Comparison of ENCODE assay signal across 8 cellular contexts in the genomic region with DNA sequence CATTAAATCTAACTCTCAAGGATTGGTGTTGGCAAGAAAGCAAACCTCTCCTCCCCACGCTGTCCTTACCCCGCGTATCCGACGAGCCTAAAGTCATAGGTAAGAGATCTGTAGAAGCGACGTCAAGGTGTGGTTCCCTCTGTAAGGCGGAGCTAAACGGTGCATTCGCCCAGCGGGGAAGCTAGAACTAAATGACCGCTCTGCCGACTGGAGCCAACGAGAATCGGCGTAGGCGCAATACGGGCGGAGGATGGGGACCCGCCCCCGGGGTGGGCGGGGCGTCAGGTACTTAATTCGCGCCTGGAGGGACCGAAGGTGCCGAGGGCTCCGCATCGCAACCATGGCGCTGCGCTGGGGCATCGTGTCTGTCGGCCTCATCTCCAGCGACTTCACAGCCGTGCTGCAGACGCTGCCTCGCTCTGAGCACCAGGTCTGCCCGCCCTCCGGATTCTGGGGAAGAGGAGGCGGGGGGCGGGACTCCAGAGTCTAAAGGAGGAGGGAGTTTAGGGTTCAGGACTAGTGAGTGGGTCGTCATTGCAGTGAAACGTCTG.
DNase-seq lines count a peak whose midpoint lies in the region; ATAC-seq and TF ChIP-seq lines count a peak whose summit lies in the region.

A gene (plus strand): TSS at position 318 of the 551 bp plus-strand sequence. CDS start 23 bp downstream, at position 341.

- no peaks in the 10 kb centered on the region for H4K20me1 ChIP-seq in DND-41 (ENCODE audit: insufficient read depth, low read length)

- peaks cover 8% of the 10 kb centered on the region for H3K4me1 ChIP-seq in DND-41 (ENCODE audit: insufficient read depth, low read length)
- H3K4me1 ChIP-seq in NT2/D1 (ENCODE audit: insufficient read depth, insufficient read length): peaks cover 4% of the 10 kb centered on the region
- peaks cover 9 to 10% of the 10 kb centered on the region in 2 donors for H3K4me1 ChIP-seq in mucosa of rectum (ENCODE audit: control insufficient read depth in 2 of 2, insufficient read depth in 2 of 2, low read length in 2 of 2)

- ATAC-seq in DND-41 (ENCODE audit: insufficient read depth, low read depth) (peak; percentile 78), HG03571 (IDR thresholded peaks at IDR 0.05; ENCODE audit: unreplicated experiment) (no peak)

- peak; percentile 47 for TF ChIP-seq POLR2A in erythroblast (IDR thresholded peaks at IDR 0.05; ENCODE audit: low read length)

- peaks cover 17% of the 10 kb centered on the region for H3K27me3 ChIP-seq in DND-41 (ENCODE audit: insufficient read depth, low read length, poor library complexity)
- peaks cover 28% of the 10 kb centered on the region for H3K27me3 ChIP-seq in NT2/D1 (ENCODE audit: insufficient read depth, insufficient read length)
- H3K27me3 ChIP-seq in mucosa of rectum (ENCODE audit: control insufficient read depth in 2 of 2, insufficient read depth in 2 of 2, low read length in 2 of 2): peaks cover 0 to 2% of the 10 kb centered on the region in 2 donors

- peak; percentile 45 for DNase-seq in DND-41
- peak in 72 of 76 experiments; percentile 44 to 91 (median 80) for DNase-seq in HUDEP-2 (lab: John Stamatoyannopoulos, UW; ENCODE audit: unreplicated experiment in 76 of 76)
- DNase-seq in NT2/D1 (ENCODE audit: low read depth, low spot score): peak; percentile 73
- peak; percentile 61 for DNase-seq in activated T-cell treated with anti-CD3 and anti-CD28 coated beads for 24 hours (ENCODE audit: low read depth)
- DNase-seq in erythroblast (lab: John Stamatoyannopoulos, UW): peak; percentile 86 to 90
- DNase-seq in stimulated activated CD8-positive, alpha-beta memory T cell treated with anti-CD3 and anti-CD28 coated beads, Interleukin-4, amount 100 ng/mL, for 24 hours (ENCODE audit: low read depth): peak; percentile 63

- H3K9ac ChIP-seq in DND-41 (ENCODE audit: low read depth, low read length) (0 out of 2 replicates have a peak within 1 kb of the TSS, but pooled peaks have one; percentile 9), NT2/D1 (ENCODE audit: insufficient read length, low read depth) (peak within 1 kb of the TSS; percentile 44), mucosa of rectum (ENCODE audit: low read depth in 1 of 2, low read length in 2 of 2) (no peak within 1 kb of the TSS)

- no peaks in the 10 kb centered on the region for H3K9me3 ChIP-seq in DND-41 (ENCODE audit: insufficient read depth, low read length, severe bottlenecking)
- H3K9me3 ChIP-seq in NT2/D1 (ENCODE audit: insufficient read depth, low read length): no peaks in the 10 kb centered on the region
- no peaks in the 10 kb centered on the region for H3K9me3 ChIP-seq in mucosa of rectum (ENCODE audit: control insufficient read depth in 2 of 2, low read length in 2 of 2)

- TF ChIP-seq CTCF in DND-41 (IDR thresholded peaks at IDR 0.05; ENCODE audit: borderline replicate concordance, extremely low read depth, low read length, poor library complexity, severe bottlenecking): no peak

- H3K36me3 ChIP-seq in DND-41 (ENCODE audit: insufficient read depth, low read length): no peaks in the 10 kb centered on the region
- no peaks in the 10 kb centered on the region for H3K36me3 ChIP-seq in NT2/D1 (ENCODE audit: insufficient read depth, insufficient read length, low read length)
- no peaks in the 10 kb centered on the region for H3K36me3 ChIP-seq in mucosa of rectum (ENCODE audit: control insufficient read depth in 2 of 2, insufficient read depth in 2 of 2, low read length in 2 of 2)

- peak within 1 kb of the TSS in 1 of 2 experiments; percentile 43; a peak in 2 of 4 replicates for H3K4me3 ChIP-seq in DND-41 (ENCODE audit: low read depth in 1 of 2, low read length in 2 of 2)
- H3K4me3 ChIP-seq in NT2/D1 (ENCODE audit: insufficient read length, low read depth): peak within 1 kb of the TSS; percentile 22
- peak within 1 kb of the TSS; percentile 49 to 64 for H3K4me3 ChIP-seq in mucosa of rectum (ENCODE audit: low read length in 2 of 2)

- no peak within 1 kb of the TSS for H3K27ac ChIP-seq in DND-41 (ENCODE audit: low read length)
- no peak within 1 kb of the TSS for H3K27ac ChIP-seq in mucosa of rectum (ENCODE audit: low read depth in 2 of 2, low read length in 2 of 2)

- peak within 1 kb of the TSS; percentile 62 for H3K4me2 ChIP-seq in DND-41 (ENCODE audit: insufficient read depth, low read length)

- peak within 1 kb of the TSS; percentile 60 for H2AFZ ChIP-seq in DND-41 (ENCODE audit: low read depth, low read length)

- H3K79me2 ChIP-seq in DND-41 (ENCODE audit: insufficient read depth, low read length): no peaks in the 10 kb centered on the region

Comparison
In these comparisons a context has a peak if more than half of its experiments do, and no peak if none do; other contexts are left out.
1. H3K9ac ChIP-seq: peak in DND-41 (single experiment) and NT2/D1 (single experiment); none in mucosa of rectum (0 of 2).
2. Peak in every context shown above with its lines, with median percentiles within 50 percentile points of each other: DNase-seq.